ENCODE assay signal across 8 cellular contexts in genomic region chr3:126356373-126357298, GRCh38. TPM values are rescaled to one million over a fixed set of nuclear protein-coding genes. Genes with fewer than 3 reads are reported as not detected.
DNase-seq lines count a peak whose midpoint lies in the region; ATAC-seq and TF ChIP-seq lines count a peak whose summit lies in the region.

No MANE protein-coding gene starts in this region.

- H3K4me3 ChIP-seq in gastroesophageal sphincter, result peak overlapping the region; percentile 77 to 97

- CTCF ChIA-PET in activated B cell treated with CpG ODN at 0.5 μM for 24 hours (lab: Charles Lee) (no interaction called here), GM10248 (lab: Yijun Ruan, JAX) (interaction anchor here (1.2 kb wide), 1 partner anchor 119 kb away, joined by 3 read pairs; the partner anchor contains the start of gene ZXDC)

- H3K9me3 ChIP-seq in gastroesophageal sphincter, result no peaks in the 10 kb centered on the region

- TF ChIP-seq CTCF in activated B cell treated with CpG ODN at 0.5 μM for 24 hours (IDR thresholded peaks at IDR 0.05) (no peak), gastroesophageal sphincter (IDR thresholded peaks at IDR 0.05) (no peak), GM10248 (IDR thresholded peaks at IDR 0.05; ENCODE audit: control extremely low read depth, extremely low read depth, low read depth, missing control alignments) (no peak)

- no peaks in the 10 kb centered on the region for H3K9me3 Mint-ChIP-seq in activated B cell treated with CpG ODN at 0.5 μM for 24 hours

- H3K4me1 Mint-ChIP-seq in activated B cell treated with CpG ODN at 0.5 μM for 24 hours, result peaks cover 16% of the 10 kb centered on the region

- no CpG with 5 or more reads among the region's 105 CpGs for WGBS in gastroesophageal sphincter (ENCODE audit: low coverage in 1 of 2), 2 donors

- peaks cover 0 to 52% (median 23%) of the 10 kb centered on the region in 3 donors for H3K4me1 ChIP-seq in gastroesophageal sphincter

- H3K27me3 ChIP-seq in gastroesophageal sphincter, result peaks cover 15% of the 10 kb centered on the region

- DNase-seq in Right ventricle myocardium inferior (ENCODE audit: missing footprints) (peak; percentile 74), cardiac septum (ENCODE audit: low spot score) (no peak), activated B cell treated with CpG ODN at 0.5 μM for 24 hours (peak; percentile 24), nucleus accumbens (lab: John Stamatoyannopoulos, UW) (peak in 35 of 56 donors; percentile 33 to 86 (median 64)), GM10248 (ENCODE audit: extremely low spot score) (no peak), NCI-H2227 (lab: John Stamatoyannopoulos, UW; ENCODE audit: unreplicated experiment) (no peak)

- ATAC-seq in Right ventricle myocardium inferior, result peak; percentile 2
- ATAC-seq in activated B cell treated with CpG ODN at 0.5 μM for 24 hours (ENCODE audit: low read depth), result peak; percentile 17
- ATAC-seq in gastroesophageal sphincter, result peak; percentile 1
- no peak for ATAC-seq in HG03442 (IDR thresholded peaks at IDR 0.05; ENCODE audit: unreplicated experiment)

- peaks cover 30% of the 10 kb centered on the region for H3K27me3 Mint-ChIP-seq in activated B cell treated with CpG ODN at 0.5 μM for 24 hours

- peak overlapping the region; percentile 91 to 99 (median 98) for H3K27ac ChIP-seq in gastroesophageal sphincter

- H3K36me3 ChIP-seq in gastroesophageal sphincter, result peaks cover 0 to 34% of the 10 kb centered on the region in 2 donors

- peak overlapping the region; percentile 88 for H3K4me3 Mint-ChIP-seq in activated B cell treated with CpG ODN at 0.5 μM for 24 hours

- intact Hi-C loops in Right ventricle myocardium inferior (cut with DNase I), result loop anchor here (1.0 to 5.0 kb wide), 3 partner anchors 32 to 89 kb away; no protein-coding TSS in a partner anchor
- intact Hi-C loops in cardiac septum (cut with DNase I), result loop anchor here (1.0 to 5.0 kb wide), 3 partner anchors 32 to 89 kb away; no protein-coding TSS in a partner anchor
- intact Hi-C loops in activated B cell treated with CpG ODN at 0.5 μM for 24 hours (cut with micrococcal nuclease), result loop anchor here (1.0 to 5.0 kb wide), 6 partner anchors 33 to 626 kb away; partner anchors contain the start of genes CHCHD6, PLXNA1, SLC41A3 and ZXDC

- TF ChIP-seq EP300 in gastroesophageal sphincter (IDR thresholded peaks at IDR 0.05), result no peak

- H3K36me3 Mint-ChIP-seq in activated B cell treated with CpG ODN at 0.5 μM for 24 hours (ENCODE audit: low read depth), result peaks cover 1% of the 10 kb centered on the region

- POLR2A ChIA-PET in activated B cell treated with CpG ODN at 0.5 μM for 24 hours (lab: Charles Lee) (interaction anchor here (1.5 kb wide), 1 partner anchor 272 kb away, joined by 5 read pairs; the partner anchor contains the start of gene SLC41A3), GM10248 (lab: Yijun Ruan, JAX) (no interaction called here)

- peak in 1 of 2 donors; percentile 7 for TF ChIP-seq POLR2A in gastroesophageal sphincter (IDR thresholded peaks at IDR 0.05)

- H3K27ac Mint-ChIP-seq in activated B cell treated with CpG ODN at 0.5 μM for 24 hours, result no peak overlapping the region

RNA-seq across cellular contexts. Expression of gene KLF15, which starts 0.6 kb away (rescaled TPM):
- total RNA-seq in Right ventricle myocardium inferior (33.0 TPM), cardiac septum (11.5 TPM), activated B cell treated with CpG ODN at 0.5 μM for 24 hours (0.31 and 0.39 TPM in 2 replicates), gastroesophageal sphincter (100 to 1,000 TPM in 1 of 4 donors, 10 to 100 TPM in 3; 69.5 to 110 (median 94.0) TPM)

RNA-seq across cellular contexts. Expression of gene CFAP100, which starts 38.1 kb away (rescaled TPM):
- total RNA-seq in Right ventricle myocardium inferior, result not detected
- not detected for total RNA-seq in cardiac septum
- total RNA-seq in activated B cell treated with CpG ODN at 0.5 μM for 24 hours, result not detected in 2 replicates
- total RNA-seq in gastroesophageal sphincter, result not detected

Comparison
In these comparisons a context has a peak if more than half of its experiments do, and no peak if none do; other contexts are left out.
1. DNase-seq: peak in Right ventricle myocardium inferior (single experiment), activated B cell treated with CpG ODN at 0.5 μM for 24 hours (single experiment) and nucleus accumbens (35 of 56); none in cardiac septum (single experiment), GM10248 (single experiment) and NCI-H2227 (single experiment).